In genomic region chr11:11978792-11979486, GRCh38 we compare ENCODE assay signal across 9 cellular contexts. TPM values are rescaled to one million over a fixed set of nuclear protein-coding genes. Genes with fewer than 3 reads are reported as not detected.
DNase-seq lines count a peak whose midpoint lies in the region; ATAC-seq and TF ChIP-seq lines count a peak whose summit lies in the region.
"Had no signal": no experiment of that assay in that cellular context is flagged by ENCODE, and none has a peak within 500 bp of the region (broad histone marks: within the 10 kb centered on the region; RNA-seq: fewer than 3 reads in every experiment).

No MANE protein-coding gene starts in this region.

- DNase-seq in A172 (ENCODE audit: low spot score), result peak; percentile 95
- DNase-seq in NCI-H2171 (lab: John Stamatoyannopoulos, UW), result peak; percentile 23
- peak in 2 of 10 donors; percentile 29 to 45 for DNase-seq in dorsolateral prefrontal cortex
- DNase-seq in mucosa of gallbladder (ENCODE audit: low spot score), result peak; percentile 49
- DNase-seq in erythroblast (lab: John Stamatoyannopoulos, UW), result no peak
- DNase-seq in NOMO-1 treated with DMSO at 0.1 percent for 48 hours (lab: John Stamatoyannopoulos, UW; ENCODE audit: unreplicated experiment), result no peak
- DNase-seq in AML-193 (lab: John Stamatoyannopoulos, UW), result no peak

- intact Hi-C loops in dorsolateral prefrontal cortex (cut with DNase I), result no loop called here

- no peak for ATAC-seq in GM19397 (IDR thresholded peaks at IDR 0.05; ENCODE audit: unreplicated experiment)

- H3K27me3 ChIP-seq in dorsolateral prefrontal cortex, result no peaks in the 10 kb centered on the region

- TF ChIP-seq CTCF in dorsolateral prefrontal cortex (IDR thresholded peaks at IDR 0.05 in 54 of 56, conservative IDR thresholded peaks at IDR 0.05 in 2 of 56; ENCODE audit: low read depth in 1 of 56, partially characterized antibody in 56 of 56), result no peak

- no peak for TF ChIP-seq POLR2A in erythroblast (IDR thresholded peaks at IDR 0.05; ENCODE audit: low read length)

- no peak overlapping the region for H3K4me3 ChIP-seq in dorsolateral prefrontal cortex

- H3K27ac ChIP-seq in dorsolateral prefrontal cortex, result peak overlapping the region in 57 of 59 donors; percentile 8 to 93 (median 75)

RNA-seq across cellular contexts. Expression of gene DKK3, which starts 29.5 kb away (rescaled TPM):
- total RNA-seq in A172 (2014; rRNA removed; shearing (Covaris generic)), result 439 and 474 TPM in 2 replicates
- total RNA-seq in dorsolateral prefrontal cortex (1,000 to 10,000 TPM in 9 of 120 experiments, 100 to 1,000 TPM in 111; 391 to 1,132 (median 804) TPM), mucosa of gallbladder (80.0 TPM)
- total RNA-seq: B cell had no signal

Comparison
In these comparisons a context has a peak if more than half of its experiments do, and no peak if none do; other contexts are left out.
1. DNase-seq: peak in A172 (single experiment), NCI-H2171 (single experiment) and mucosa of gallbladder (single experiment); none in erythroblast (0 of 2), NOMO-1 treated with DMSO at 0.1 percent for 48 hours (single experiment) and AML-193 (0 of 2).